8 cellular contexts compared by ENCODE assay signal in genomic region chr10:61867817-61868216, GRCh38. TPM values are rescaled to one million over a fixed set of nuclear protein-coding genes. Genes with fewer than 3 reads are reported as not detected.
DNase-seq lines count a peak whose midpoint lies in the region; ATAC-seq, FAIRE-seq and TF ChIP-seq lines count a peak whose summit lies in the region.
"Not testable (repeated sequence)": the region's sequence is repeated elsewhere in the genome, so short reads cannot be mapped to it uniquely, and the experiment has no call there.

No MANE protein-coding gene starts in this region.

- not testable (repeated sequence) for H3K27me3 ChIP-seq in bronchial epithelial cell (ENCODE audit: control insufficient read depth, insufficient read depth, low read length); right atrium auricular region; upper lobe of left lung

- H3K9me3 ChIP-seq in right atrium auricular region, upper lobe of left lung: not testable (repeated sequence)

- H3K4me1 Mint-ChIP-seq in activated T-helper 1 cell treated with anti-CD3 and anti-CD28 coated beads, Interleukin-12 subunit alpha, Interleukin-12 subunit beta, Interleukin-2, Interleukin-4 antibody, amounts not matched to agents 30 ng/mL and 10 ng/mL and 1 ng/mL, durations not matched to agents 14 hours and 24 hours and 36 hours (ENCODE audit: low read depth) = not testable (repeated sequence)

- H3K4me1 ChIP-seq in right atrium auricular region, upper lobe of left lung: not testable (repeated sequence)

- not testable (repeated sequence) for DNase-seq in GM13977 (ENCODE audit: low spot score); bronchial epithelial cell (ENCODE audit: low read depth); right atrium auricular region (ENCODE audit: low spot score)
- DNase-seq in activated CD4-positive, alpha-beta T cell treated with anti-CD3 and anti-CD28 coated beads for 48 hours = peak; percentile 56
- peak; percentile 47 for DNase-seq in activated T-helper 1 cell treated with anti-CD3 and anti-CD28 coated beads, Interleukin-12 subunit alpha, Interleukin-12 subunit beta, Interleukin-2, Interleukin-4 antibody, amounts not matched to agents 30 ng/mL and 10 ng/mL and 1 ng/mL, durations not matched to agents 14 hours and 24 hours and 36 hours (ENCODE audit: low spot score)
- DNase-seq in posterior vena cava (ENCODE audit: low spot score) (peak; percentile 86), upper lobe of left lung (peak; percentile 61 to 91)
- DNase-seq in stimulated activated CD8-positive, alpha-beta memory T cell treated with anti-CD3 and anti-CD28 coated beads, Interleukin-12 subunit alpha, Interleukin-12 subunit beta, amount 100 ng/mL, for 1 hour (ENCODE audit: low read depth) = peak; percentile 14

- H3K9me3 Mint-ChIP-seq in activated T-helper 1 cell treated with anti-CD3 and anti-CD28 coated beads, Interleukin-12 subunit alpha, Interleukin-12 subunit beta, Interleukin-2, Interleukin-4 antibody, amounts not matched to agents 30 ng/mL and 10 ng/mL and 1 ng/mL, durations not matched to agents 14 hours and 24 hours and 36 hours = not testable (repeated sequence)

- peak in 1 of 4 donors; percentile 56 for TF ChIP-seq POLR2A in upper lobe of left lung (IDR thresholded peaks at IDR 0.05)

- not testable (repeated sequence) for TF ChIP-seq EP300 in upper lobe of left lung (IDR thresholded peaks at IDR 0.05)

- not testable (repeated sequence) for H3K36me3 Mint-ChIP-seq in activated T-helper 1 cell treated with anti-CD3 and anti-CD28 coated beads, Interleukin-12 subunit alpha, Interleukin-12 subunit beta, Interleukin-2, Interleukin-4 antibody, amounts not matched to agents 30 ng/mL and 10 ng/mL and 1 ng/mL, durations not matched to agents 14 hours and 24 hours and 36 hours (ENCODE audit: low read depth)

- H3K27ac Mint-ChIP-seq in activated T-helper 1 cell treated with anti-CD3 and anti-CD28 coated beads, Interleukin-12 subunit alpha, Interleukin-12 subunit beta, Interleukin-2, Interleukin-4 antibody, amounts not matched to agents 30 ng/mL and 10 ng/mL and 1 ng/mL, durations not matched to agents 14 hours and 24 hours and 36 hours = not testable (repeated sequence)

- intact Hi-C loops in activated T-helper 1 cell treated with anti-CD3 and anti-CD28 coated beads, Interleukin-12 subunit alpha, Interleukin-12 subunit beta, Interleukin-2, Interleukin-4 antibody, amounts not matched to agents 30 ng/mL and 10 ng/mL and 1 ng/mL, durations not matched to agents 14 hours and 24 hours and 36 hours (cut with micrococcal nuclease); posterior vena cava (cut with DNase I): not testable (repeated sequence)

- not testable (repeated sequence) for ATAC-seq in upper lobe of left lung (ENCODE audit: low FRiP score in 2 of 2)

- H3K4me3 ChIP-seq in bronchial epithelial cell (ENCODE audit: low read depth, low read length) = not testable (repeated sequence)
- H3K4me3 ChIP-seq in right atrium auricular region (peak overlapping the region; percentile 41 to 62), upper lobe of left lung (peak overlapping the region in 3 of 4 donors; percentile 40 to 52 (median 43))

- peak overlapping the region; percentile 50 for H3K4me3 Mint-ChIP-seq in activated T-helper 1 cell treated with anti-CD3 and anti-CD28 coated beads, Interleukin-12 subunit alpha, Interleukin-12 subunit beta, Interleukin-2, Interleukin-4 antibody, amounts not matched to agents 30 ng/mL and 10 ng/mL and 1 ng/mL, durations not matched to agents 14 hours and 24 hours and 36 hours

- not testable (repeated sequence) for H3K36me3 ChIP-seq in bronchial epithelial cell (ENCODE audit: control insufficient read depth, insufficient read depth, low read length); right atrium auricular region; upper lobe of left lung

- WGBS in upper lobe of left lung, 2 donors = 61% methylated on average over 9 of the region's 25 CpGs; no CpG with 5 or more reads in 1 of the 2 donors

- FAIRE-seq in bronchial epithelial cell (lab: Jason Lieb, UNC) = not testable (repeated sequence)

- TF ChIP-seq CTCF in GM13977 (IDR thresholded peaks at IDR 0.05; ENCODE audit: extremely low read depth, insufficient read depth, missing control alignments) = peak; percentile 26
- TF ChIP-seq CTCF in bronchial epithelial cell (IDR thresholded peaks at IDR 0.05; ENCODE audit: insufficient read depth, low read length, severe bottlenecking) = peak; percentile 41
- TF ChIP-seq CTCF in right atrium auricular region (IDR thresholded peaks at IDR 0.05) = peak in 1 of 2 donors; percentile 43
- TF ChIP-seq CTCF in upper lobe of left lung (IDR thresholded peaks at IDR 0.05) = peak in 3 of 6 experiments; percentile 38 to 48 (median 47)

- not testable (repeated sequence) for H3K27me3 Mint-ChIP-seq in activated T-helper 1 cell treated with anti-CD3 and anti-CD28 coated beads, Interleukin-12 subunit alpha, Interleukin-12 subunit beta, Interleukin-2, Interleukin-4 antibody, amounts not matched to agents 30 ng/mL and 10 ng/mL and 1 ng/mL, durations not matched to agents 14 hours and 24 hours and 36 hours (ENCODE audit: insufficient read depth)

- in situ Hi-C loops in GM13977 (cut with MboI; ENCODE audit: low pct_unique_long_range_greater_than_20kb, low sequenced_read_pairs, unreplicated experiment) = not testable (repeated sequence)

- H3K27ac ChIP-seq in right atrium auricular region = not testable (repeated sequence)
- peak overlapping the region in 2 of 4 donors; percentile 62 to 69 for H3K27ac ChIP-seq in upper lobe of left lung

RNA-seq across cellular contexts. Expression of gene ARID5B, which starts 33.7 kb away (rescaled TPM):
- 62.4 and 65.1 TPM in 2 replicates for total RNA-seq in activated T-helper 1 cell treated with anti-CD3 and anti-CD28 coated beads, Interleukin-12 subunit alpha, Interleukin-12 subunit beta, Interleukin-2, Interleukin-4 antibody, amounts not matched to agents 30 ng/mL and 10 ng/mL and 1 ng/mL, durations not matched to agents 14 hours and 24 hours and 36 hours
- total RNA-seq in bronchial epithelial cell (7.1 and 13.7 TPM in 2 replicates), right atrium auricular region (10 to 100 TPM; 37.9 to 53.4 TPM), posterior vena cava (10 to 100 TPM; 75.0 to 96.1 TPM), upper lobe of left lung (10 to 100 TPM; 20.2 to 51.3 (median 28.4) TPM)
